ENCODE assay signal across 8 cellular contexts in genomic region chr1:226662704-226663326, GRCh38.
DNase-seq lines count a peak whose midpoint lies in the region; ATAC-seq and TF ChIP-seq lines count a peak whose summit lies in the region.

No MANE protein-coding gene starts in this region.

- H3K27me3 ChIP-seq in RWPE2 (ENCODE audit: insufficient read depth, poor library complexity, severe bottlenecking): no peaks in the 10 kb centered on the region
- no peaks in the 10 kb centered on the region for H3K27me3 ChIP-seq in sigmoid colon

- peak; percentile 45 for DNase-seq in NCI-H2171 treated with DMSO at 0.1 percent for 48 hours (lab: John Stamatoyannopoulos, UW)
- DNase-seq in NCI-H2171 (lab: John Stamatoyannopoulos, UW): no peak
- no peak for DNase-seq in RWPE2 (ENCODE audit: low spot score)
- DNase-seq in activated gamma-delta T cell treated with anti-CD3 and anti-CD28 coated beads, Interleukin-2, amount 50 U/mL, for 16 hours (ENCODE audit: low read depth): peak; percentile 82
- peak; percentile 92 for DNase-seq in glomerular visceral epithelial cell (ENCODE audit: extremely low spot score)
- peak; percentile 95 for DNase-seq in sigmoid colon
- no peak for DNase-seq in NCI-H2081 (lab: John Stamatoyannopoulos, UW)

- peak in 3 of 4 donors; percentile 59 to 97 (median 76) for TF ChIP-seq EP300 in sigmoid colon (IDR thresholded peaks at IDR 0.05)

- peaks cover 9% of the 10 kb centered on the region for H3K4me1 ChIP-seq in RWPE2 (ENCODE audit: insufficient read depth, poor library complexity, severe bottlenecking)
- peaks cover 0 to 12% (median 2%) of the 10 kb centered on the region in 4 donors for H3K4me1 ChIP-seq in sigmoid colon

- H3K27ac ChIP-seq in RWPE2 (ENCODE audit: poor library complexity, severe bottlenecking) (no peak overlapping the region), sigmoid colon (no peak overlapping the region)

- TF ChIP-seq POLR2A in sigmoid colon (IDR thresholded peaks at IDR 0.05): peak in 1 of 2 donors; percentile 6

- H3K36me3 ChIP-seq in RWPE2 (ENCODE audit: low read depth) (no peaks in the 10 kb centered on the region), sigmoid colon (no peaks in the 10 kb centered on the region)

- TF ChIP-seq CTCF in RWPE2 (IDR thresholded peaks at IDR 0.05; ENCODE audit: poor library complexity, severe bottlenecking) (no peak), sigmoid colon (IDR thresholded peaks at IDR 0.05) (no peak)

- ATAC-seq in HG03103 (IDR thresholded peaks at IDR 0.05; ENCODE audit: low read depth, unreplicated experiment): peak; percentile 92
- ATAC-seq in RWPE2 (ENCODE audit: low read depth): peak; percentile 88

- H3K9me3 ChIP-seq in RWPE2 (ENCODE audit: severe bottlenecking) (no peaks in the 10 kb centered on the region), sigmoid colon (no peaks in the 10 kb centered on the region)

- intact Hi-C loops in sigmoid colon (cut with DNase I): loop anchor here (5.0 kb wide), 1 partner anchor 39 kb away; no protein-coding TSS in a partner anchor

- H3K4me3 ChIP-seq in RWPE2 (ENCODE audit: severe bottlenecking): no peak overlapping the region
- H3K4me3 ChIP-seq in sigmoid colon: no peak overlapping the region

- WGBS in sigmoid colon, 2 donors: 33 to 76% methylated on average over 13 of the region's 13 CpGs

Comparison
In these comparisons a context has a peak if more than half of its experiments do, and no peak if none do; other contexts are left out.
1. DNase-seq: peak in NCI-H2171 treated with DMSO at 0.1 percent for 48 hours (single experiment), activated gamma-delta T cell treated with anti-CD3 and anti-CD28 coated beads, Interleukin-2, amount 50 U/mL, for 16 hours (single experiment), glomerular visceral epithelial cell (single experiment) and sigmoid colon (single experiment); none in NCI-H2171 (single experiment), RWPE2 (single experiment) and NCI-H2081 (0 of 2).